In genomic region chr22:38506118-38506962, GRCh38 we compare ENCODE assay signal across 8 cellular contexts. TPM values are rescaled to one million over a fixed set of nuclear protein-coding genes. Genes with fewer than 3 reads are reported as not detected.
A peak's percentile ranks its signal among the peaks of the same experiment; 100 is the strongest.
DNase-seq lines count a peak whose midpoint lies in the region; ATAC-seq and TF ChIP-seq lines count a peak whose summit lies in the region.

Gene DDX17 (minus strand): TSS chr22:38506311.

- peak within 1 kb of the TSS; percentile 100 for H3K27ac Mint-ChIP-seq in activated T-helper 17 cell treated with anti-CD3 and anti-CD28 coated beads, Interleukin-2, amount 50 U/mL, for 72 hours
- H3K27ac Mint-ChIP-seq in naive thymus-derived CD4-positive, alpha-beta T cell = peak within 1 kb of the TSS; percentile 100
- peak within 1 kb of the TSS; percentile 100 for H3K27ac Mint-ChIP-seq in stimulated activated naive B cell treated with anti-CD40 and anti-IgM and Interleukin-4, amounts not matched to agents 10 μg/mL and 1 μg/mL and 100 μg/mL, for 72 hours

- H3K4me3 ChIP-seq in LNCaP clone FGC (ENCODE audit: low read depth, low read length) (peak within 1 kb of the TSS; percentile 90), fibroblast of lung (replicated peaks in 1 of 4; ENCODE audit: control extremely low read depth in 1 of 4, insufficient read depth in 1 of 4, low read depth in 3 of 4, low read length in 4 of 4) (peak within 1 kb of the TSS; percentile 63 to 100 (median 96))
- H3K4me3 ChIP-seq in naive thymus-derived CD4-positive, alpha-beta T cell (ENCODE audit: low read length) = peak within 1 kb of the TSS; percentile 88

- peak within 1 kb of the TSS; percentile 99 for H2AFZ ChIP-seq in fibroblast of lung (ENCODE audit: low read length)

- H3K79me2 ChIP-seq in fibroblast of lung (ENCODE audit: control insufficient read depth, insufficient read depth, low read length) = peaks cover 48% of the 10 kb centered on the region

- H3K4me1 Mint-ChIP-seq in activated T-helper 17 cell treated with anti-CD3 and anti-CD28 coated beads, Interleukin-2, amount 50 U/mL, for 72 hours = peaks cover 38% of the 10 kb centered on the region
- H3K4me1 Mint-ChIP-seq in naive thymus-derived CD4-positive, alpha-beta T cell = peaks cover 39 to 57% (median 48%) of the 10 kb centered on the region in 7 donors
- H3K4me1 Mint-ChIP-seq in stimulated activated naive B cell treated with anti-CD40 and anti-IgM and Interleukin-4, amounts not matched to agents 10 μg/mL and 1 μg/mL and 100 μg/mL, for 72 hours = peaks cover 31 to 63% of the 10 kb centered on the region in 2 donors

- H4K20me1 ChIP-seq in fibroblast of lung (ENCODE audit: control insufficient read depth, extremely low read depth, insufficient read depth, low read length) = peaks cover 11% of the 10 kb centered on the region

- peaks cover 1% of the 10 kb centered on the region for H3K36me3 ChIP-seq in fibroblast of lung (ENCODE audit: control insufficient read depth, insufficient read depth, low read length)
- peaks cover 0 to 9% (median 0%) of the 10 kb centered on the region in 3 experiments for H3K36me3 ChIP-seq in naive thymus-derived CD4-positive, alpha-beta T cell (ENCODE audit: control insufficient read depth in 2 of 3, insufficient read depth in 3 of 3, low read length in 3 of 3)

- intact Hi-C loops in naive thymus-derived CD4-positive, alpha-beta T cell (cut with micrococcal nuclease) = loop anchor here (1.0 to 10.0 kb wide), 19 partner anchors 16 to 736 kb away; partner anchors contain the start of genes CSNK1E (in 2 of the 2), DMC1 (in 2 of the 2), CBY1 (in 1 of the 2) and DNAL4 (in 1 of the 2)

- no peaks in the 10 kb centered on the region for H3K27me3 Mint-ChIP-seq in activated T-helper 17 cell treated with anti-CD3 and anti-CD28 coated beads, Interleukin-2, amount 50 U/mL, for 72 hours
- H3K27me3 Mint-ChIP-seq in naive thymus-derived CD4-positive, alpha-beta T cell = peaks cover 0 to 4% (median 0%) of the 10 kb centered on the region in 5 donors
- H3K27me3 Mint-ChIP-seq in stimulated activated naive B cell treated with anti-CD40 and anti-IgM and Interleukin-4, amounts not matched to agents 10 μg/mL and 1 μg/mL and 100 μg/mL, for 72 hours = no peaks in the 10 kb centered on the region

- H3K27ac ChIP-seq in RWPE1 (peak within 1 kb of the TSS; percentile 97), fibroblast of lung (ENCODE audit: insufficient read depth, low read length) (peak within 1 kb of the TSS; percentile 100)
- peak within 1 kb of the TSS; percentile 100 for H3K27ac ChIP-seq in naive thymus-derived CD4-positive, alpha-beta T cell (ENCODE audit: low read depth, low read length)

- CTCF ChIA-PET in RWPE1 (lab: Yijun Ruan, JAX) = no interaction called here
- CTCF ChIA-PET in naive thymus-derived CD4-positive, alpha-beta T cell (lab: Charles Lee) = interaction anchor here (0.6 kb wide), 1 partner anchor 26 kb away, joined by 4 read pairs; no protein-coding TSS in a partner anchor

- H3K4me2 ChIP-seq in fibroblast of lung (ENCODE audit: extremely low read depth, insufficient read depth, low read length) = peak within 1 kb of the TSS; percentile 77

- POLR2A ChIA-PET in RWPE1 (lab: Yijun Ruan, JAX; ENCODE audit: low non-redundant PET) = no interaction called here
- POLR2A ChIA-PET in naive thymus-derived CD4-positive, alpha-beta T cell (lab: Charles Lee) = interaction anchor here (0.7 to 1.6 kb wide), 4 partner anchors 11 to 643 kb away, joined by 3 to 5 read pairs (median 4); no protein-coding TSS in a partner anchor

- H3K27me3 ChIP-seq in fibroblast of lung (ENCODE audit: control insufficient read depth, insufficient read depth, low read length) = no peaks in the 10 kb centered on the region
- H3K27me3 ChIP-seq in naive thymus-derived CD4-positive, alpha-beta T cell (ENCODE audit: control insufficient read depth in 2 of 2, insufficient read depth in 2 of 2, low read length in 2 of 2) = no peaks in the 10 kb centered on the region

- peak; percentile 86 for ATAC-seq in activated T-helper 17 cell treated with anti-CD3 and anti-CD28 coated beads, Interleukin-2, amount 50 U/mL, for 72 hours (replicated peaks)
- peak; percentile 94 for ATAC-seq in naive thymus-derived CD4-positive, alpha-beta T cell
- ATAC-seq in stimulated activated naive B cell treated with anti-CD40 and anti-IgM and Interleukin-4, amounts not matched to agents 10 μg/mL and 1 μg/mL and 100 μg/mL, for 72 hours (replicated peaks) = peak; percentile 74 to 90

- TF ChIP-seq CTCF in LNCaP clone FGC (IDR thresholded peaks at IDR 0.05; ENCODE audit: control insufficient read depth, extremely low read depth, insufficient read depth) (no peak), RWPE1 (conservative IDR thresholded peaks at IDR 0.05; ENCODE audit: low read depth) (no peak), fibroblast of lung (conservative IDR thresholded peaks at IDR 0.05 in 1 of 2, IDR thresholded peaks at IDR 0.05 in 1 of 2; ENCODE audit: low read depth in 1 of 2, low read length in 2 of 2) (no peak)

- H3K4me1 ChIP-seq in fibroblast of lung (ENCODE audit: control insufficient read depth, extremely low read depth, insufficient read depth, low read length) = peaks cover 3% of the 10 kb centered on the region
- peaks cover 35 to 37% of the 10 kb centered on the region in 2 donors for H3K4me1 ChIP-seq in naive thymus-derived CD4-positive, alpha-beta T cell (ENCODE audit: control insufficient read depth in 2 of 2, insufficient read depth in 2 of 2, low read length in 2 of 2)

- H3K9me3 ChIP-seq in fibroblast of lung (ENCODE audit: control insufficient read depth, insufficient read depth, low read depth, low read length) = no peaks in the 10 kb centered on the region
- no peaks in the 10 kb centered on the region for H3K9me3 ChIP-seq in naive thymus-derived CD4-positive, alpha-beta T cell (ENCODE audit: control insufficient read depth in 2 of 3, low read length in 3 of 3)

- H3K36me3 Mint-ChIP-seq in activated T-helper 17 cell treated with anti-CD3 and anti-CD28 coated beads, Interleukin-2, amount 50 U/mL, for 72 hours (ENCODE audit: low read depth) = peaks cover 54% of the 10 kb centered on the region
- H3K36me3 Mint-ChIP-seq in naive thymus-derived CD4-positive, alpha-beta T cell = peaks cover 4 to 30% (median 20%) of the 10 kb centered on the region in 5 donors
- H3K36me3 Mint-ChIP-seq in stimulated activated naive B cell treated with anti-CD40 and anti-IgM and Interleukin-4, amounts not matched to agents 10 μg/mL and 1 μg/mL and 100 μg/mL, for 72 hours = peaks cover 31 to 41% of the 10 kb centered on the region in 2 donors

- DNase-seq in Daoy (ENCODE audit: low read depth) = peak; percentile 95
- peak; percentile 84 for DNase-seq in GOT3 (lab: John Stamatoyannopoulos, UW)
- peak; percentile 81 for DNase-seq in LNCaP clone FGC (ENCODE audit: low read depth)
- peak; percentile 89 for DNase-seq in RWPE1 (ENCODE audit: low spot score)
- peak; percentile 94 to 97 for DNase-seq in fibroblast of lung (ENCODE audit: low read depth in 2 of 2)
- peak; percentile 89 to 99 (median 96) for DNase-seq in naive thymus-derived CD4-positive, alpha-beta T cell
- peak; percentile 91 for DNase-seq in stimulated activated naive B cell treated with anti-CD40 and anti-IgM and Interleukin-4, amounts not matched to agents 10 μg/mL and 1 μg/mL and 100 μg/mL, for 72 hours

- peak within 1 kb of the TSS; percentile 89 for H3K4me3 Mint-ChIP-seq in activated T-helper 17 cell treated with anti-CD3 and anti-CD28 coated beads, Interleukin-2, amount 50 U/mL, for 72 hours
- peak within 1 kb of the TSS; percentile 92 to 100 (median 99) for H3K4me3 Mint-ChIP-seq in naive thymus-derived CD4-positive, alpha-beta T cell
- H3K4me3 Mint-ChIP-seq in stimulated activated naive B cell treated with anti-CD40 and anti-IgM and Interleukin-4, amounts not matched to agents 10 μg/mL and 1 μg/mL and 100 μg/mL, for 72 hours = peak within 1 kb of the TSS; percentile 100

- no peaks in the 10 kb centered on the region for H3K9me3 Mint-ChIP-seq in activated T-helper 17 cell treated with anti-CD3 and anti-CD28 coated beads, Interleukin-2, amount 50 U/mL, for 72 hours
- peaks cover 0 to 8% (median 0%) of the 10 kb centered on the region in 11 donors for H3K9me3 Mint-ChIP-seq in naive thymus-derived CD4-positive, alpha-beta T cell
- H3K9me3 Mint-ChIP-seq in stimulated activated naive B cell treated with anti-CD40 and anti-IgM and Interleukin-4, amounts not matched to agents 10 μg/mL and 1 μg/mL and 100 μg/mL, for 72 hours = no peaks in the 10 kb centered on the region

- peak within 1 kb of the TSS; percentile 100 for H3K9ac ChIP-seq in fibroblast of lung (ENCODE audit: insufficient read depth, low read length)

RNA-seq across cellular contexts. Expression of gene DDX17, which starts in this region (rescaled TPM):
- 297 and 331 TPM in 2 replicates for total RNA-seq in Daoy (2014; rRNA removed; shearing (Covaris generic))
- 100 to 1,000 TPM; 373 to 600 TPM for total RNA-seq in activated T-helper 17 cell treated with anti-CD3 and anti-CD28 coated beads, Interleukin-2, amount 50 U/mL, for 72 hours
- total RNA-seq in fibroblast of lung = 362 and 420 TPM in 2 replicates
- 244 and 325 TPM in 2 replicates for polyA plus RNA-seq in fibroblast of lung
- 86.7 and 115 TPM in 2 replicates for polyA plus RNA-seq in fibroblast of lung (2012)
- polyA minus RNA-seq in fibroblast of lung (ENCODE audit: low replicate concordance) = 215 and 259 TPM in 2 replicates
- total RNA-seq in naive thymus-derived CD4-positive, alpha-beta T cell = 1,000 to 10,000 TPM in 2 of 5 experiments, 100 to 1,000 TPM in 3; 478 to 1,097 (median 684) TPM
- polyA plus RNA-seq in naive thymus-derived CD4-positive, alpha-beta T cell = 10 to 100 TPM; 37.7 to 43.4 TPM

Comparison
In these comparisons a context has a peak if more than half of its experiments do, and no peak if none do; other contexts are left out.
1. Peak in every context shown above with its lines: DNase-seq, ATAC-seq, H3K4me3 ChIP-seq and H3K27ac ChIP-seq.